ENCODE assay signal across 8 cellular contexts in genomic region chr3:154323921-154324738, GRCh38. TPM values are rescaled to one million over a fixed set of nuclear protein-coding genes. Genes with fewer than 3 reads are reported as not detected.
DNase-seq lines count a peak whose midpoint lies in the region; ATAC-seq, FAIRE-seq and TF ChIP-seq lines count a peak whose summit lies in the region.

Gene DHX36, minus strand, starts transcription at chr3:154324487. Its CDS starts 71 bp downstream, at chr3:154324416.

- H3K4me3 ChIP-seq in ACC112 (ENCODE audit: low read depth, low read length) (peak within 1 kb of the TSS; percentile 93), breast epithelium (peak within 1 kb of the TSS; percentile 88 to 94 (median 91)), small intestine (ENCODE audit: low read depth in 1 of 2, low read length in 2 of 2) (peak within 1 kb of the TSS; percentile 80 to 94)

- ATAC-seq in GM18870 (IDR thresholded peaks at IDR 0.05; ENCODE audit: unreplicated experiment) (peak; percentile 88), HG03135 (IDR thresholded peaks at IDR 0.05; ENCODE audit: unreplicated experiment) (peak; percentile 95)

- peaks cover 17% of the 10 kb centered on the region; the same call in 1 of the 2 replicates for H3K36me3 ChIP-seq in ACC112 (ENCODE audit: insufficient read depth, low read length)
- H3K36me3 ChIP-seq in breast epithelium: no peaks in the 10 kb centered on the region
- no peaks in the 10 kb centered on the region for H3K36me3 ChIP-seq in small intestine (ENCODE audit: control insufficient read depth in 2 of 2, insufficient read depth in 2 of 2, low read length in 2 of 2)

- WGBS in small intestine, 3 donors: 0% methylated on average over 44 of the region's 44 CpGs

- H3K79me2 ChIP-seq in ACC112 (ENCODE audit: control insufficient read depth, insufficient read depth, low read length, unreplicated experiment): peaks cover 51% of the 10 kb centered on the region

- peak within 1 kb of the TSS; percentile 78 for H3K27ac ChIP-seq in ACC112 (ENCODE audit: low read depth, low read length)
- H3K27ac ChIP-seq in VCaP: peak within 1 kb of the TSS; percentile 89
- peak within 1 kb of the TSS; percentile 95 to 97 for H3K27ac ChIP-seq in breast epithelium
- peak within 1 kb of the TSS; percentile 57 to 99 for H3K27ac ChIP-seq in small intestine (ENCODE audit: low read depth in 1 of 2, low read length in 1 of 2)

- H3K4me1 ChIP-seq in ACC112 (ENCODE audit: control insufficient read depth, insufficient read depth, low read length, unreplicated experiment) (peaks cover 18% of the 10 kb centered on the region), breast epithelium (peaks cover 0 to 4% of the 10 kb centered on the region in 2 donors), small intestine (ENCODE audit: control insufficient read depth in 2 of 2, insufficient read depth in 1 of 2, low read depth in 1 of 2, low read length in 1 of 2) (peaks cover 6 to 12% of the 10 kb centered on the region in 2 donors)

- H3K9me3 ChIP-seq in breast epithelium: no peaks in the 10 kb centered on the region
- no peaks in the 10 kb centered on the region for H3K9me3 ChIP-seq in small intestine (ENCODE audit: control insufficient read depth, low read depth)

- H3K27me3 ChIP-seq in ACC112 (ENCODE audit: insufficient read depth, low read length) (no peaks in the 10 kb centered on the region), breast epithelium (no peaks in the 10 kb centered on the region), small intestine (ENCODE audit: control insufficient read depth in 2 of 2, insufficient read depth in 2 of 2, low read length in 2 of 2) (no peaks in the 10 kb centered on the region)

- no peak for FAIRE-seq in small intestine (lab: Jason Lieb, UNC)

- intact Hi-C loops in breast epithelium (cut with DNase I; ENCODE audit: low total_unique reads): no loop called here

- peak within 1 kb of the TSS; percentile 88 for H2AFZ ChIP-seq in ACC112 (ENCODE audit: low read length, unreplicated experiment)

- peak; percentile 77 for TF ChIP-seq POLR2A in breast epithelium (IDR thresholded peaks at IDR 0.05)

- DNase-seq in NCI-H2196 (lab: John Stamatoyannopoulos, UW; ENCODE audit: unreplicated experiment): peak; percentile 97
- DNase-seq in breast epithelium (ENCODE audit: low spot score in 2 of 2): peak; percentile 88 to 90
- peak; percentile 93 for DNase-seq in iPS-NIHi11 (ENCODE audit: low spot score)
- peak; percentile 86 for DNase-seq in small intestine

- peak; percentile 38 for TF ChIP-seq CTCF in VCaP (conservative IDR thresholded peaks at IDR 0.05)
- TF ChIP-seq CTCF in breast epithelium (IDR thresholded peaks at IDR 0.05): no peak

RNA-seq across cellular contexts. Expression of gene DHX36, which starts in this region (rescaled TPM):
- 100 to 1,000 TPM in 1 of 3 donors, 10 to 100 TPM in 2; 46.1 to 122 (median 88.8) TPM for total RNA-seq in breast epithelium
- 10 to 100 TPM; 24.3 to 28.2 (median 26.5) TPM for polyA plus RNA-seq in small intestine

Comparison
In these comparisons a context has a peak if more than half of its experiments do, and no peak if none do; other contexts are left out.
1. Peak in every context shown above with its lines: DNase-seq, ATAC-seq, H3K4me3 ChIP-seq and H3K27ac ChIP-seq.